Comparison of ENCODE assay signal across 8 cellular contexts in genomic region chr19:34962281-34962944, GRCh38. TPM values are rescaled to one million over a fixed set of nuclear protein-coding genes. Genes with fewer than 3 reads are reported as not detected.
A peak's percentile ranks its signal among the peaks of the same experiment; 100 is the strongest.
DNase-seq lines count a peak whose midpoint lies in the region; ATAC-seq, FAIRE-seq and TF ChIP-seq lines count a peak whose summit lies in the region.

No MANE protein-coding gene starts in this region.

- peaks cover 6% of the 10 kb centered on the region for H3K27me3 Mint-ChIP-seq in activated naive CD4-positive, alpha-beta T cell treated with anti-CD3 and anti-CD28 coated beads, Interleukin-2, amount 10 ng/mL, durations not matched to agents 7 days and 5 days

- no peaks in the 10 kb centered on the region for H3K27me3 ChIP-seq in upper lobe of right lung

- H3K4me3 Mint-ChIP-seq in activated naive CD4-positive, alpha-beta T cell treated with anti-CD3 and anti-CD28 coated beads, Interleukin-2, amount 10 ng/mL, durations not matched to agents 7 days and 5 days = peak overlapping the region; percentile 97

- DNase-seq in activated naive CD4-positive, alpha-beta T cell treated with anti-CD3 and anti-CD28 coated beads, Interleukin-2, amount 10 ng/mL, durations not matched to agents 7 days and 5 days = peak; percentile 58
- no peak for DNase-seq in activated naive CD4-positive, alpha-beta T cell treated with anti-CD3 and anti-CD28 coated beads, Interleukin-2, amount 50 U/mL, for 16 hours
- no peak for DNase-seq in activated naive CD4-positive, alpha-beta T cell treated with anti-CD3 and anti-CD28 coated beads, Interleukin-2, amount 50 U/mL, for 72 hours (ENCODE audit: low spot score in 2 of 2)
- DNase-seq in kidney = no peak
- no peak for DNase-seq in upper lobe of right lung
- no peak for DNase-seq in NCI-H2227 treated with DMSO at 0.1 percent for 48 hours (lab: John Stamatoyannopoulos, UW)
- DNase-seq in DMS79 (lab: John Stamatoyannopoulos, UW) = no peak

- intact Hi-C loops in kidney (cut with DNase I) (no loop called here), upper lobe of right lung (cut with DNase I) (no loop called here)

- peaks cover 23 to 37% of the 10 kb centered on the region in 2 donors for H3K9me3 ChIP-seq in kidney (ENCODE audit: control insufficient read depth in 1 of 2, low read length in 2 of 2)
- H3K9me3 ChIP-seq in upper lobe of right lung = peaks cover 36% of the 10 kb centered on the region

- H3K4me3 ChIP-seq in kidney (ENCODE audit: low read length in 2 of 2) = peak overlapping the region; percentile 81 to 86
- peak overlapping the region; percentile 94 for H3K4me3 ChIP-seq in upper lobe of right lung

- H3K9ac ChIP-seq in kidney (ENCODE audit: low read length in 2 of 2) = peak overlapping the region in 1 of 2 donors; percentile 78

- peaks cover 27 to 36% of the 10 kb centered on the region in 2 donors for H3K36me3 ChIP-seq in kidney (ENCODE audit: control insufficient read depth in 1 of 2, insufficient read depth in 2 of 2, low read length in 2 of 2)
- H3K36me3 ChIP-seq in upper lobe of right lung = peaks cover 30% of the 10 kb centered on the region

- H3K4me1 ChIP-seq in kidney (ENCODE audit: control insufficient read depth in 1 of 2, insufficient read depth in 1 of 2, low read depth in 1 of 2, low read length in 2 of 2) (peaks cover 0 to 7% of the 10 kb centered on the region in 2 donors), upper lobe of right lung (peaks cover 12% of the 10 kb centered on the region)

- peaks cover 74% of the 10 kb centered on the region for H3K36me3 Mint-ChIP-seq in activated naive CD4-positive, alpha-beta T cell treated with anti-CD3 and anti-CD28 coated beads, Interleukin-2, amount 10 ng/mL, durations not matched to agents 7 days and 5 days
- peaks cover 62 to 73% of the 10 kb centered on the region in 2 donors for H3K36me3 Mint-ChIP-seq in activated naive CD4-positive, alpha-beta T cell treated with anti-CD3 and anti-CD28 coated beads, Interleukin-2, amount 50 U/mL, for 72 hours

- H3K4me1 Mint-ChIP-seq in activated naive CD4-positive, alpha-beta T cell treated with anti-CD3 and anti-CD28 coated beads, Interleukin-2, amount 10 ng/mL, durations not matched to agents 7 days and 5 days = peaks cover 25% of the 10 kb centered on the region

- H3K9me3 Mint-ChIP-seq in activated naive CD4-positive, alpha-beta T cell treated with anti-CD3 and anti-CD28 coated beads, Interleukin-2, amount 10 ng/mL, durations not matched to agents 7 days and 5 days = peaks cover 72% of the 10 kb centered on the region
- H3K9me3 Mint-ChIP-seq in activated naive CD4-positive, alpha-beta T cell treated with anti-CD3 and anti-CD28 coated beads, Interleukin-2, amount 50 U/mL, for 72 hours = peaks cover 29 to 45% of the 10 kb centered on the region in 2 donors

- TF ChIP-seq CTCF in kidney (IDR thresholded peaks at IDR 0.05; ENCODE audit: borderline replicate concordance, extremely low read depth, insufficient read depth) (no peak), upper lobe of right lung (IDR thresholded peaks at IDR 0.05) (no peak)

- no peak for ATAC-seq in activated naive CD4-positive, alpha-beta T cell treated with anti-CD3 and anti-CD28 coated beads, Interleukin-2, amount 50 U/mL, for 72 hours
- peak; percentile 40 for ATAC-seq in upper lobe of right lung
- ATAC-seq in HG03521 (IDR thresholded peaks at IDR 0.05; ENCODE audit: unreplicated experiment) = no peak

- peak overlapping the region; percentile 91 for H3K27ac Mint-ChIP-seq in activated naive CD4-positive, alpha-beta T cell treated with anti-CD3 and anti-CD28 coated beads, Interleukin-2, amount 10 ng/mL, durations not matched to agents 7 days and 5 days
- H3K27ac Mint-ChIP-seq in activated naive CD4-positive, alpha-beta T cell treated with anti-CD3 and anti-CD28 coated beads, Interleukin-2, amount 50 U/mL, for 72 hours = peak overlapping the region; percentile 83 to 89

- FAIRE-seq in kidney (lab: Jason Lieb, UNC) = no peak

- H3K27ac ChIP-seq in kidney (ENCODE audit: low read depth in 2 of 2, low read length in 2 of 2) (peak overlapping the region; percentile 9 to 41), upper lobe of right lung (peak overlapping the region; percentile 84)

- CTCF ChIA-PET in activated naive CD4-positive, alpha-beta T cell treated with anti-CD3 and anti-CD28 coated beads, Interleukin-2, amount 10 ng/mL, durations not matched to agents 7 days and 5 days (lab: Charles Lee) = no interaction called here

RNA-seq across cellular contexts. Expression of gene ZNF792, which starts 1.6 kb away (rescaled TPM):
- 1 to 10 TPM; 6.4 to 9.7 TPM for total RNA-seq in activated naive CD4-positive, alpha-beta T cell treated with anti-CD3 and anti-CD28 coated beads, Interleukin-2, amount 50 U/mL, for 72 hours
- total RNA-seq in kidney = 9.1 TPM
- polyA plus RNA-seq in kidney (ENCODE audit: insufficient read depth, low read depth, low replicate concordance) = 2.0 TPM
- 11.5 TPM for total RNA-seq in upper lobe of right lung

RNA-seq across cellular contexts. Expression of gene ZNF30, which starts 35.7 kb away (rescaled TPM):
- total RNA-seq in activated naive CD4-positive, alpha-beta T cell treated with anti-CD3 and anti-CD28 coated beads, Interleukin-2, amount 50 U/mL, for 72 hours = 1 to 10 TPM; 4.4 to 4.6 TPM
- 3.5 TPM for total RNA-seq in kidney
- polyA plus RNA-seq in kidney (ENCODE audit: insufficient read depth, low read depth, low replicate concordance) = 3.1 TPM
- total RNA-seq in upper lobe of right lung = 4.8 TPM

RNA-seq across cellular contexts. Expression of gene GRAMD1A, which starts 37.7 kb away (rescaled TPM):
- total RNA-seq in activated naive CD4-positive, alpha-beta T cell treated with anti-CD3 and anti-CD28 coated beads, Interleukin-2, amount 50 U/mL, for 72 hours = 100 to 1,000 TPM; 158 to 160 TPM
- total RNA-seq in kidney = 87.3 TPM
- polyA plus RNA-seq in kidney (ENCODE audit: insufficient read depth, low read depth, low replicate concordance) = 29.8 TPM
- 107 TPM for total RNA-seq in upper lobe of right lung
